ENCODE assay signal across 1 cellular context in genomic region chr9:1910269-1910811, GRCh38.
TF ChIP-seq lines count a peak whose summit lies in the region.

No MANE protein-coding gene starts in this region.

TF ChIP-seq in H1, 55 proteins besides CTCF, POLR2A, EP300 and RAD21 (continued from another document):
- TF ChIP-seq EGR1 (IDR thresholded peaks at IDR 0.05; ENCODE audit: borderline replicate concordance, low read depth, low read length) (no peak), ATF3 (IDR thresholded peaks at IDR 0.05; ENCODE audit: insufficient read depth, low read depth, low read length) (no peak), MAFK (IDR thresholded peaks at IDR 0.05; ENCODE audit: low read depth, low read length) (no peak), CHD7 (IDR thresholded peaks at IDR 0.05; ENCODE audit: insufficient replicate concordance, low read length) (no peak), SRF (IDR thresholded peaks at IDR 0.05; ENCODE audit: low read depth, low read length) (no peak), TCF12 (IDR thresholded peaks at IDR 0.05; ENCODE audit: low read depth, low read length) (no peak), JUND (IDR thresholded peaks at IDR 0.05; ENCODE audit: low read length) (no peak), RFX5 (IDR thresholded peaks at IDR 0.05; ENCODE audit: borderline replicate concordance, low read depth, low read length) (no peak), RBBP5 (IDR thresholded peaks at IDR 0.05; ENCODE audit: borderline replicate concordance, low read depth, low read length) (no peak), SP2 (IDR thresholded peaks at IDR 0.05; ENCODE audit: low read length) (no peak), CHD1 (IDR thresholded peaks at IDR 0.05; ENCODE audit: low read depth, low read length) (no peak), ATF2 (IDR thresholded peaks at IDR 0.05; ENCODE audit: low read length) (no peak), BCL11A (IDR thresholded peaks at IDR 0.05; ENCODE audit: low read depth in 2 of 2, low read length in 2 of 2) (no peak)
